ENCODE assay signal across 8 cellular contexts in the genomic region with DNA sequence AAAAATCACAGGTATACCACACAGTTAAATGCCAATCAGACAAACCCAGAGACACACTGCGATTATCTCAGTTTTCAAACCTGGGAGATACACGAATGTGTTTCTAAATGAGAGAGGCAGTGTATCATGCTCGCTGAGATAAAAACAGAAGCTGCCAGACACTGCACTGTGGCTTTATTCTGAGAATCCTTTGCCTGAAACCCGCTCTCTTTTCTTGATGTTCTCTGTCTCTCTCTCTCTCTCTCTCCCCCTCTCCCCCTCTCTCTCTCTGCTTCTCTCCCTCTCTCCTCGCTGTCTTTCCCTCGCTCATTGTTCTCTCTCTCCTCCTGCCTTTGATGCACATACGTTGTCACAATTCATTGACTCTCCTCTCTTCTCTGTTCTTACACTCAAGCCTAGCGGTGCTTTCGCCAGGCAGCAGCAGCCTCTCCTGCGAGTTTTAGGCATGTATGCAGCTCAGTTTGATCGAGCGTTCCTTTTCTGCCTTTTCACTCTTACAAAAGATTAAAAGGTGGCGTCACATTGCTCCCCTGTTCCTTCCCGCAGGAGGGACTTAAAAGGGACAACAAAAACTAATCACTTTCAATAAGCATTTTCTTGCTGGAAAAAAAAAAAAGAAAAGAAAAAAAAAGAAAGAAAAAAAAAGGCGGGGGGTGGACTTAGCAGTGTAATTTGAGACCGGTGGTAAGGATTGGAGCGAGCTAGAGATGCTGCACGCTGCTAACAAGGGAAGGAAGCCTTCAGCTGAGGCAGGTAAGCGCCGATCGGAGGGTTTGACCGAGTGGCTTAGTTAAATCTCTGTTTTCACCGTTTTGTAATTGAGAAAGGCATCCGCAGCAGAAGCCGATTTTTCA.
DNase-seq lines count a peak whose midpoint lies in the region; ATAC-seq lines count a peak whose summit lies in the region.

No MANE protein-coding gene starts in this region.

- peak overlapping the region in 8 of 10 donors; percentile 15 to 69 (median 59) for H3K4me3 Mint-ChIP-seq in naive thymus-derived CD4-positive, alpha-beta T cell
- H3K4me3 Mint-ChIP-seq in activated T-helper 17 cell treated with anti-CD3 and anti-CD28 coated beads, Interleukin-2, amount 50 U/mL, for 72 hours = no peak overlapping the region

- no peaks in the 10 kb centered on the region for H3K9me3 ChIP-seq in BLaER1
- H3K9me3 ChIP-seq in naive thymus-derived CD4-positive, alpha-beta T cell (ENCODE audit: control insufficient read depth in 2 of 3, low read length in 3 of 3) = no peaks in the 10 kb centered on the region

- H3K4me1 Mint-ChIP-seq in naive thymus-derived CD4-positive, alpha-beta T cell = peaks cover 3 to 21% (median 10%) of the 10 kb centered on the region in 7 donors
- peaks cover 5% of the 10 kb centered on the region for H3K4me1 Mint-ChIP-seq in activated T-helper 17 cell treated with anti-CD3 and anti-CD28 coated beads, Interleukin-2, amount 50 U/mL, for 72 hours

- no peaks in the 10 kb centered on the region for H3K36me3 Mint-ChIP-seq in naive thymus-derived CD4-positive, alpha-beta T cell
- no peaks in the 10 kb centered on the region for H3K36me3 Mint-ChIP-seq in activated T-helper 17 cell treated with anti-CD3 and anti-CD28 coated beads, Interleukin-2, amount 50 U/mL, for 72 hours (ENCODE audit: low read depth)

- intact Hi-C loops in naive thymus-derived CD4-positive, alpha-beta T cell (cut with micrococcal nuclease) = no loop called here
- intact Hi-C loops in left colon (cut with DNase I, micrococcal nuclease) = no loop called here

- no peak for ATAC-seq in naive thymus-derived CD4-positive, alpha-beta T cell
- no peak for ATAC-seq in left colon
- ATAC-seq in activated T-helper 17 cell treated with anti-CD3 and anti-CD28 coated beads, Interleukin-2, amount 50 U/mL, for 72 hours (replicated peaks) = no peak

- peaks cover 27 to 67% (median 40%) of the 10 kb centered on the region in 5 donors for H3K27me3 Mint-ChIP-seq in naive thymus-derived CD4-positive, alpha-beta T cell
- H3K27me3 Mint-ChIP-seq in activated T-helper 17 cell treated with anti-CD3 and anti-CD28 coated beads, Interleukin-2, amount 50 U/mL, for 72 hours = peaks cover 29% of the 10 kb centered on the region

- peak overlapping the region; percentile 87 for H3K4me2 ChIP-seq in BLaER1

- H3K27ac Mint-ChIP-seq in naive thymus-derived CD4-positive, alpha-beta T cell = peak overlapping the region in 1 of 9 donors; percentile 33
- H3K27ac Mint-ChIP-seq in activated T-helper 17 cell treated with anti-CD3 and anti-CD28 coated beads, Interleukin-2, amount 50 U/mL, for 72 hours = no peak overlapping the region

- H3K4me1 ChIP-seq in BLaER1 = peaks cover 36% of the 10 kb centered on the region
- no peaks in the 10 kb centered on the region for H3K4me1 ChIP-seq in naive thymus-derived CD4-positive, alpha-beta T cell (ENCODE audit: control insufficient read depth in 2 of 2, insufficient read depth in 2 of 2, low read length in 2 of 2)

- CTCF ChIA-PET in naive thymus-derived CD4-positive, alpha-beta T cell (lab: Charles Lee) = interaction anchor here (0.7 kb wide), 1 partner anchor 11 kb away, joined by 3 read pairs; no protein-coding TSS in a partner anchor

- POLR2A ChIA-PET in naive thymus-derived CD4-positive, alpha-beta T cell (lab: Charles Lee) = no interaction called here

- H3K9me3 Mint-ChIP-seq in naive thymus-derived CD4-positive, alpha-beta T cell = peaks cover 0 to 3% (median 0%) of the 10 kb centered on the region in 11 donors
- H3K9me3 Mint-ChIP-seq in activated T-helper 17 cell treated with anti-CD3 and anti-CD28 coated beads, Interleukin-2, amount 50 U/mL, for 72 hours = peaks cover 8% of the 10 kb centered on the region

- no peaks in the 10 kb centered on the region for H4K20me1 ChIP-seq in BLaER1

- H3K9ac ChIP-seq in BLaER1 = peak overlapping the region; percentile 79

- no peaks in the 10 kb centered on the region; the same call in 1 of the 2 replicates for H3K36me3 ChIP-seq in BLaER1
- H3K36me3 ChIP-seq in naive thymus-derived CD4-positive, alpha-beta T cell (ENCODE audit: control insufficient read depth in 2 of 3, insufficient read depth in 3 of 3, low read length in 3 of 3) = no peaks in the 10 kb centered on the region

- H3K4me3 ChIP-seq in BLaER1 = peak overlapping the region; percentile 73
- no peak overlapping the region for H3K4me3 ChIP-seq in naive thymus-derived CD4-positive, alpha-beta T cell (ENCODE audit: low read length)

- H3K27ac ChIP-seq in BLaER1 = peak overlapping the region; percentile 81
- H3K27ac ChIP-seq in cingulate gyrus (ENCODE audit: low read depth, low read length) = peak overlapping the region; percentile 21
- H3K27ac ChIP-seq in naive thymus-derived CD4-positive, alpha-beta T cell (ENCODE audit: low read depth, low read length) = no peak overlapping the region

- DNase-seq in NCI-H1105 treated with DMSO at 0.1 percent for 48 hours (lab: John Stamatoyannopoulos, UW) (peak; percentile 43), NCI-H2196 (lab: John Stamatoyannopoulos, UW; ENCODE audit: unreplicated experiment) (no peak), left colon (no peak), GM19240 (ENCODE audit: insufficient read length, low spot score) (no peak)
- no peak for DNase-seq in naive thymus-derived CD4-positive, alpha-beta T cell

- peaks cover 31% of the 10 kb centered on the region for H3K27me3 ChIP-seq in BLaER1
- H3K27me3 ChIP-seq in naive thymus-derived CD4-positive, alpha-beta T cell (ENCODE audit: control insufficient read depth in 2 of 2, insufficient read depth in 2 of 2, low read length in 2 of 2) = no peaks in the 10 kb centered on the region
